In the genomic region with DNA sequence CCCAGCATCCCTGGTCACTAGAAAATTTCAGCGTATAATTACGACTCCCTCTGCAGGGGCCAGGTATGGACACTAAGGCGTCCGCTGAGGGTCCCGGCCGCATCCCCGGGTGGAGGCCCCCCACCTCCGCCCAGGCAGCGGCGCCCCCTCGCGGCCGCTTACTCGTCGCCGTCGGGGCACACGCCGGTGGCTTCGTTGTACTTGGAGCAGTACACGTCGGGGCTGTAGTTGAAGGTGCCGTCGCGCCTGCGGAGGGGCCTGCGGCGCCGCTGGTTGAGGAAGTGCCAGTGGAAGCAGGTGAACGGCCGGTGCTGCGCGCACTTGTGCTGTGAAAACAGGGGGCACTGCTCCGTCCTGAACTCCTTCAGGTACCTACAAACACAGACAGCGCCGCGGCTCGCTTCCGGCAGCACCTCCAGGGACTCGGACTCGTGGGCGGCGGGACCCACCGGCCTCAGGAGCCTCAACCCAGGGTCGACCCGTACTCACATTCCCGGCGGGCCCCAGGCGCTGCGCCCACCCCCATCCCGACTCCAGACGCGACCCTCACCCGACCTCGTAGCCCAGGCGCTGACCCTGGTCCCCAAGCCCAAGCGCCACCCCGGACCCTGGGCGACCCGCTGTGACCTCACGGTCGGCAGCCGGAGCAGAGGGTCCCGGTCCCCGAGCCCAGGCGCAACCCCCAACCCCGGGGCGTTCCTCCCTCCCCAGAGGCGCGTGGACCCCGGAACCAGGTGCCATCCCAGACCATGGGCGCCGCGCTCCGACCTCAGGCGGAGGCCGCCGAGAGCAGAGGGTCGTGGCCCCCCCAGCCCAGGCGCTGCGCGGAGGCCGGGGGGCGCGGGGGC, we compare ENCODE assay signal across 1 cellular context.
TF ChIP-seq lines count a peak whose summit lies in the region.

No MANE protein-coding gene starts in this region.

TF ChIP-seq in K562, 482 proteins besides CTCF, POLR2A, EP300 and RAD21 (continued from another document and continues in another):
- TF ChIP-seq, protein P1, sequence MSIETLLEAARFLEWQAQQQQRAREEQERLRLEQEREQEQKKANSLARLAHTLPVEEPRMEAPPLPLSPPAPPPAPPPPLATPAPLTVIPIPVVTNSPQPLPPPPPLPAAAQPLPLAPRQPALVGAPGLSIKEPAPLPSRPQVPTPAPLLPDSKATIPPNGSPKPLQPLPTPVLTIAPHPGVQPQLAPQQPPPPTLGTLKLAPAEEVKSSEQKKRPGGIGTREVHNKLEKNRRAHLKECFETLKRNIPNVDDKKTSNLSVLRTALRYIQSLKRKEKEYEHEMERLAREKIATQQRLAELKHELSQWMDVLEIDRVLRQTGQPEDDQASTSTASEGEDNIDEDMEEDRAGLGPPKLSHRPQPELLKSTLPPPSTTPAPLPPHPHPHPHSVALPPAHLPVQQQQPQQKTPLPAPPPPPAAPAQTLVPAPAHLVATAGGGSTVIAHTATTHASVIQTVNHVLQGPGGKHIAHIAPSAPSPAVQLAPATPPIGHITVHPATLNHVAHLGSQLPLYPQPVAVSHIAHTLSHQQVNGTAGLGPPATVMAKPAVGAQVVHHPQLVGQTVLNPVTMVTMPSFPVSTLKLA (conservative IDR thresholded peaks at IDR 0.05) = peak; percentile 55 to 78; a peak in 3 of 4 replicates
- TF ChIP-seq ZNF23 (CRISPR knock-in tag; IDR thresholded peaks at IDR 0.05) (no peak), GATA2 (CRISPR knock-in tag; IDR thresholded peaks at IDR 0.05) (no peak), SREBF1 (IDR thresholded peaks at IDR 0.05; ENCODE audit: borderline replicate concordance, low read depth, low read length) (no peak), POLR2AphosphoS2 (IDR thresholded peaks at IDR 0.05; ENCODE audit: low read length) (no peak), FOXM1 (IDR thresholded peaks at IDR 0.05; ENCODE audit: low read depth) (no peak), FOXM1 (CRISPR knock-in tag; IDR thresholded peaks at IDR 0.05; ENCODE audit: low read depth) (no peak), MEIS2 (IDR thresholded peaks at IDR 0.05; ENCODE audit: partially characterized antibody) (no peak), SIRT6 (IDR thresholded peaks at IDR 0.05; ENCODE audit: low read depth, low read length) (no peak), MYC (IDR thresholded peaks at IDR 0.05; ENCODE audit: low read depth, low read length) (no peak; the same call in 1 of the 2 replicates), MYC (CRISPR knock-in tag; IDR thresholded peaks at IDR 0.05; ENCODE audit: borderline replicate concordance, low read depth) (no peak), MED1 (CRISPR knock-in tag; IDR thresholded peaks at IDR 0.05; ENCODE audit: borderline replicate concordance) (no peak), GATAD2A (IDR thresholded peaks at IDR 0.05) (0 out of 2 replicates have a peak, but pooled peaks have one; percentile 37), FIP1L1 (IDR thresholded peaks at IDR 0.05; ENCODE audit: low read depth, low read length, poor library complexity, severe bottlenecking) (no peak), SP2 (IDR thresholded peaks at IDR 0.05; ENCODE audit: extremely low read depth, low read depth, low read length, poor library complexity, severe bottlenecking) (no peak), ZNF143 (CRISPR knock-in tag; IDR thresholded peaks at IDR 0.05) (peak; percentile 38; the same call in 1 of the 2 replicates), CCNT2 (IDR thresholded peaks at IDR 0.05; ENCODE audit: borderline replicate concordance, extremely low read depth, insufficient read length, low read depth, low read length) (peak; percentile 24), HDAC1 (IDR thresholded peaks at IDR 0.05) (peak in 1 of 2 experiments; percentile 30; a peak in 1 of 4 replicates), SRF (CRISPR knock-in tag; IDR thresholded peaks at IDR 0.05) (peak in 1 of 2 experiments; percentile 21; a peak in 1 of 4 replicates), ZNF3 (CRISPR knock-in tag; IDR thresholded peaks at IDR 0.05) (no peak), KLF1 (tag; IDR thresholded peaks at IDR 0.05) (no peak), PML (IDR thresholded peaks at IDR 0.05; ENCODE audit: low read length) (no peak), EGR1 (conservative IDR thresholded peaks at IDR 0.05) (0 out of 2 replicates have a peak, but pooled peaks have one; percentile 24), ZNF830 (CRISPR knock-in tag; IDR thresholded peaks at IDR 0.05) (no peak), ZNF707 (CRISPR knock-in tag; conservative IDR thresholded peaks at IDR 0.05) (no peak), SMAD4 (CRISPR knock-in tag; conservative IDR thresholded peaks at IDR 0.05) (peak; percentile 57), ZNF347 (CRISPR knock-in tag; IDR thresholded peaks at IDR 0.05; ENCODE audit: low read depth) (no peak), ZNF165 (CRISPR knock-in tag; IDR thresholded peaks at IDR 0.05; ENCODE audit: borderline replicate concordance) (no peak), RBM14 (IDR thresholded peaks at IDR 0.05; ENCODE audit: borderline replicate concordance, insufficient read depth, low read depth, low read length) (no peak), ZNF408 (CRISPR knock-in tag; IDR thresholded peaks at IDR 0.05; ENCODE audit: low read depth) (no peak), JUND (IDR thresholded peaks at IDR 0.05; ENCODE audit: borderline replicate concordance, low read depth, low read length) (no peak), JUND (tag; IDR thresholded peaks at IDR 0.05; ENCODE audit: borderline replicate concordance, low read depth, low read length) (no peak), RAD51 (IDR thresholded peaks at IDR 0.05; ENCODE audit: borderline replicate concordance, low read depth) (no peak), ATF1 (CRISPR knock-in tag; IDR thresholded peaks at IDR 0.05) (no peak), ATF1 (tag; IDR thresholded peaks at IDR 0.05) (peak; percentile 31), SOX6 (IDR thresholded peaks at IDR 0.05) (no peak), CBX2 (IDR thresholded peaks at IDR 0.05; ENCODE audit: insufficient read depth, low read length, poor library complexity, severe bottlenecking) (no peak), CBX3 (IDR thresholded peaks at IDR 0.05; ENCODE audit: borderline replicate concordance in 1 of 2, low read length in 2 of 2) (no peak), KDM5B (IDR thresholded peaks at IDR 0.05; ENCODE audit: insufficient replicate concordance, low read depth, low read length) (no peak), NBN (IDR thresholded peaks at IDR 0.05; ENCODE audit: low read depth) (no peak), YY1 (IDR thresholded peaks at IDR 0.05; ENCODE audit: borderline replicate concordance in 1 of 3, control insufficient read depth in 1 of 3, extremely low read depth in 1 of 3, insufficient read depth in 3 of 3, insufficient read length in 1 of 3, insufficient replicate concordance in 2 of 3, low read depth in 1 of 3, low read length in 2 of 3) (peak in 1 of 3 experiments; percentile 50), BHLHE40 (IDR thresholded peaks at IDR 0.05; ENCODE audit: low read length) (no peak), HOXB6 (CRISPR knock-in tag; IDR thresholded peaks at IDR 0.05; ENCODE audit: borderline replicate concordance) (no peak)
- TF ChIP-seq, protein P2, sequence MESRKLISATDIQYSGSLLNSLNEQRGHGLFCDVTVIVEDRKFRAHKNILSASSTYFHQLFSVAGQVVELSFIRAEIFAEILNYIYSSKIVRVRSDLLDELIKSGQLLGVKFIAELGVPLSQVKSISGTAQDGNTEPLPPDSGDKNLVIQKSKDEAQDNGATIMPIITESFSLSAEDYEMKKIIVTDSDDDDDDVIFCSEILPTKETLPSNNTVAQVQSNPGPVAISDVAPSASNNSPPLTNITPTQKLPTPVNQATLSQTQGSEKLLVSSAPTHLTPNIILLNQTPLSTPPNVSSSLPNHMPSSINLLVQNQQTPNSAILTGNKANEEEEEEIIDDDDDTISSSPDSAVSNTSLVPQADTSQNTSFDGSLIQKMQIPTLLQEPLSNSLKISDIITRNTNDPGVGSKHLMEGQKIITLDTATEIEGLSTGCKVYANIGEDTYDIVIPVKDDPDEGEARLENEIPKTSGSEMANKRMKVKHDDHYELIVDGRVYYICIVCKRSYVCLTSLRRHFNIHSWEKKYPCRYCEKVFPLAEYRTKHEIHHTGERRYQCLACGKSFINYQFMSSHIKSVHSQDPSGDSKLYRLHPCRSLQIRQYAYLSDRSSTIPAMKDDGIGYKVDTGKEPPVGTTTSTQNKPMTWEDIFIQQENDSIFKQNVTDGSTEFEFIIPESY (CRISPR knock-in tag; IDR thresholded peaks at IDR 0.05) = peak; percentile 34; the same call in 1 of the 2 replicates
- TF ChIP-seq, protein P3, sequence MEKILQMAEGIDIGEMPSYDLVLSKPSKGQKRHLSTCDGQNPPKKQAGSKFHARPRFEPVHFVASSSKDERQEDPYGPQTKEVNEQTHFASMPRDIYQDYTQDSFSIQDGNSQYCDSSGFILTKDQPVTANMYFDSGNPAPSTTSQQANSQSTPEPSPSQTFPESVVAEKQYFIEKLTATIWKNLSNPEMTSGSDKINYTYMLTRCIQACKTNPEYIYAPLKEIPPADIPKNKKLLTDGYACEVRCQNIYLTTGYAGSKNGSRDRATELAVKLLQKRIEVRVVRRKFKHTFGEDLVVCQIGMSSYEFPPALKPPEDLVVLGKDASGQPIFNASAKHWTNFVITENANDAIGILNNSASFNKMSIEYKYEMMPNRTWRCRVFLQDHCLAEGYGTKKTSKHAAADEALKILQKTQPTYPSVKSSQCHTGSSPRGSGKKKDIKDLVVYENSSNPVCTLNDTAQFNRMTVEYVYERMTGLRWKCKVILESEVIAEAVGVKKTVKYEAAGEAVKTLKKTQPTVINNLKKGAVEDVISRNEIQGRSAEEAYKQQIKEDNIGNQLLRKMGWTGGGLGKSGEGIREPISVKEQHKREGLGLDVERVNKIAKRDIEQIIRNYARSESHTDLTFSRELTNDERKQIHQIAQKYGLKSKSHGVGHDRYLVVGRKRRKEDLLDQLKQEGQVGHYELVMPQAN (IDR thresholded peaks at IDR 0.05; ENCODE audit: borderline replicate concordance) = no peak
- TF ChIP-seq, protein P4, sequence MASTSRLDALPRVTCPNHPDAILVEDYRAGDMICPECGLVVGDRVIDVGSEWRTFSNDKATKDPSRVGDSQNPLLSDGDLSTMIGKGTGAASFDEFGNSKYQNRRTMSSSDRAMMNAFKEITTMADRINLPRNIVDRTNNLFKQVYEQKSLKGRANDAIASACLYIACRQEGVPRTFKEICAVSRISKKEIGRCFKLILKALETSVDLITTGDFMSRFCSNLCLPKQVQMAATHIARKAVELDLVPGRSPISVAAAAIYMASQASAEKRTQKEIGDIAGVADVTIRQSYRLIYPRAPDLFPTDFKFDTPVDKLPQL (IDR thresholded peaks at IDR 0.05; ENCODE audit: extremely low read depth, insufficient read length) = no peak
- TF ChIP-seq, protein P5, sequence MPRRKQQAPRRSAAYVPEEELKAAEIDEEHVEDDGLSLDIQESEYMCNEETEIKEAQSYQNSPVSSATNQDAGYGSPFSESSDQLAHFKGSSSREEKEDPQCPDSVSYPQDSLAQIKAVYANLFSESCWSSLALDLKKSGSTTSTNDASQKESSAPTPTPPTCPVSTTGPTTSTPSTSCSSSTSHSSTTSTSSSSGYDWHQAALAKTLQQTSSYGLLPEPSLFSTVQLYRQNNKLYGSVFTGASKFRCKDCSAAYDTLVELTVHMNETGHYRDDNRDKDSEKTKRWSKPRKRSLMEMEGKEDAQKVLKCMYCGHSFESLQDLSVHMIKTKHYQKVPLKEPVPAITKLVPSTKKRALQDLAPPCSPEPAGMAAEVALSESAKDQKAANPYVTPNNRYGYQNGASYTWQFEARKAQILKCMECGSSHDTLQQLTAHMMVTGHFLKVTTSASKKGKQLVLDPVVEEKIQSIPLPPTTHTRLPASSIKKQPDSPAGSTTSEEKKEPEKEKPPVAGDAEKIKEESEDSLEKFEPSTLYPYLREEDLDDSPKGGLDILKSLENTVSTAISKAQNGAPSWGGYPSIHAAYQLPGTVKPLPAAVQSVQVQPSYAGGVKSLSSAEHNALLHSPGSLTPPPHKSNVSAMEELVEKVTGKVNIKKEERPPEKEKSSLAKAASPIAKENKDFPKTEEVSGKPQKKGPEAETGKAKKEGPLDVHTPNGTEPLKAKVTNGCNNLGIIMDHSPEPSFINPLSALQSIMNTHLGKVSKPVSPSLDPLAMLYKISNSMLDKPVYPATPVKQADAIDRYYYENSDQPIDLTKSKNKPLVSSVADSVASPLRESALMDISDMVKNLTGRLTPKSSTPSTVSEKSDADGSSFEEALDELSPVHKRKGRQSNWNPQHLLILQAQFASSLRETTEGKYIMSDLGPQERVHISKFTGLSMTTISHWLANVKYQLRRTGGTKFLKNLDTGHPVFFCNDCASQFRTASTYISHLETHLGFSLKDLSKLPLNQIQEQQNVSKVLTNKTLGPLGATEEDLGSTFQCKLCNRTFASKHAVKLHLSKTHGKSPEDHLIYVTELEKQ (CRISPR knock-in tag; IDR thresholded peaks at IDR 0.05) = no peak
- TF ChIP-seq, protein P6, sequence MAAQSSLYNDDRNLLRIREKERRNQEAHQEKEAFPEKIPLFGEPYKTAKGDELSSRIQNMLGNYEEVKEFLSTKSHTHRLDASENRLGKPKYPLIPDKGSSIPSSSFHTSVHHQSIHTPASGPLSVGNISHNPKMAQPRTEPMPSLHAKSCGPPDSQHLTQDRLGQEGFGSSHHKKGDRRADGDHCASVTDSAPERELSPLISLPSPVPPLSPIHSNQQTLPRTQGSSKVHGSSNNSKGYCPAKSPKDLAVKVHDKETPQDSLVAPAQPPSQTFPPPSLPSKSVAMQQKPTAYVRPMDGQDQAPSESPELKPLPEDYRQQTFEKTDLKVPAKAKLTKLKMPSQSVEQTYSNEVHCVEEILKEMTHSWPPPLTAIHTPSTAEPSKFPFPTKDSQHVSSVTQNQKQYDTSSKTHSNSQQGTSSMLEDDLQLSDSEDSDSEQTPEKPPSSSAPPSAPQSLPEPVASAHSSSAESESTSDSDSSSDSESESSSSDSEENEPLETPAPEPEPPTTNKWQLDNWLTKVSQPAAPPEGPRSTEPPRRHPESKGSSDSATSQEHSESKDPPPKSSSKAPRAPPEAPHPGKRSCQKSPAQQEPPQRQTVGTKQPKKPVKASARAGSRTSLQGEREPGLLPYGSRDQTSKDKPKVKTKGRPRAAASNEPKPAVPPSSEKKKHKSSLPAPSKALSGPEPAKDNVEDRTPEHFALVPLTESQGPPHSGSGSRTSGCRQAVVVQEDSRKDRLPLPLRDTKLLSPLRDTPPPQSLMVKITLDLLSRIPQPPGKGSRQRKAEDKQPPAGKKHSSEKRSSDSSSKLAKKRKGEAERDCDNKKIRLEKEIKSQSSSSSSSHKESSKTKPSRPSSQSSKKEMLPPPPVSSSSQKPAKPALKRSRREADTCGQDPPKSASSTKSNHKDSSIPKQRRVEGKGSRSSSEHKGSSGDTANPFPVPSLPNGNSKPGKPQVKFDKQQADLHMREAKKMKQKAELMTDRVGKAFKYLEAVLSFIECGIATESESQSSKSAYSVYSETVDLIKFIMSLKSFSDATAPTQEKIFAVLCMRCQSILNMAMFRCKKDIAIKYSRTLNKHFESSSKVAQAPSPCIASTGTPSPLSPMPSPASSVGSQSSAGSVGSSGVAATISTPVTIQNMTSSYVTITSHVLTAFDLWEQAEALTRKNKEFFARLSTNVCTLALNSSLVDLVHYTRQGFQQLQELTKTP (IDR thresholded peaks at IDR 0.05; ENCODE audit: low read depth in 1 of 2, partially characterized antibody in 2 of 2) = no peak
- TF ChIP-seq, protein P7, sequence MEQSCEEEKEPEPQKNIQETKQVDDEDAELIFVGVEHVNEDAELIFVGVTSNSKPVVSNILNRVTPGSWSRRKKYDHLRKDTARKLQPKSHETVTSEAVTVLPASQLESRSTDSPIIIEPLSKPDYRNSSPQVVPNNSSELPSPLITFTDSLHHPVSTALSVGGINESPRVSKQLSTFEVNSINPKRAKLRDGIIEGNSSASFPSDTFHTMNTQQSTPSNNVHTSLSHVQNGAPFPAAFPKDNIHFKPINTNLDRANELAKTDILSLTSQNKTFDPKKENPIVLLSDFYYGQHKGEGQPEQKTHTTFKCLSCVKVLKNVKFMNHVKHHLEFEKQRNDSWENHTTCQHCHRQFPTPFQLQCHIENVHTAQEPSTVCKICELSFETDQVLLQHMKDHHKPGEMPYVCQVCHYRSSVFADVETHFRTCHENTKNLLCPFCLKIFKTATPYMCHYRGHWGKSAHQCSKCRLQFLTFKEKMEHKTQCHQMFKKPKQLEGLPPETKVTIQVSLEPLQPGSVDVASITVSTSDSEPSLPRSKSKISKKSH (CRISPR knock-in tag; IDR thresholded peaks at IDR 0.05) = no peak
